Comparison of ENCODE assay signal across 2 cellular contexts in the genomic region with DNA sequence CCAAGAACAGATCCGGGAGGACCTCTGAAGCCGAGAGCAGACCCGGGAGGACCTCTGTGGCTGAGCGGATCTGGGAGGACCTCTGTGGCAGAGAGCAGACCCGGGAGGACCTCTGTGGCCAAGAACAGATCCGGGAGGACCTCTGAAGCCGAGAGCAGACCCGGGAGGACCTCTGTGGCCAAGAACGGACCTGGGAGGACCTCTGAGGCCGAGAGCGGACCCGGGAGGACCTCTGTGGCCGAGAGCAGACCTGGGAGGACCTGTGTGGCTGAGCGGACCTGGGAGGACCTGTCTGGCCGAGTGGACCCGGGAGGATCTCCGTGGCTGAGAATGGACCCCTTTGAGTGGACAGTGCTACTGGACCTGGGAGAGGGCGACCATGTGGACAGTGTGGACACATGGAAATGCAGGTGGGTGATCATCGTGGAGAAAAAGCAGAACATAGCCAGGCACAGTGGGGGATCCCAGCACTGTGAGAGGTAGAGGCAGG. TPM values are rescaled to one million over a fixed set of nuclear protein-coding genes. Genes with fewer than 3 reads are reported as not detected.
"Had no signal": no experiment of that assay in that cellular context is flagged by ENCODE, and none has a peak within 500 bp of the region (broad histone marks: within the 10 kb centered on the region; RNA-seq: fewer than 3 reads in every experiment).

No MANE protein-coding gene starts in this region.

RNA-seq across cellular contexts. Expression of a gene that starts 16.1 kb away (rescaled TPM):
- total RNA-seq: LHCN-M2, RPMI7951 had no signal
